In genomic region chr2:24490674-24491625, GRCh38 we compare ENCODE assay signal across 8 cellular contexts. TPM values are rescaled to one million over a fixed set of nuclear protein-coding genes. Genes with fewer than 3 reads are reported as not detected.
DNase-seq lines count a peak whose midpoint lies in the region; ATAC-seq and TF ChIP-seq lines count a peak whose summit lies in the region.

TSS of gene NCOA1 (plus strand) at chr2:24491254. CDS start at chr2:24658678, 167,424 bp downstream.

- CTCF ChIA-PET in activated CD4-positive, alpha-beta memory T cell treated with anti-CD3 and anti-CD28 coated beads, Interleukin-2, amount 10 ng/mL, durations not matched to agents 7 days and 5 days (lab: Charles Lee): interaction anchor here (1.6 kb wide), 1 partner anchor 68 kb away, joined by 4 read pairs; no protein-coding TSS in a partner anchor

- no peaks in the 10 kb centered on the region for H3K27me3 ChIP-seq in CD4-positive, CD25-positive, alpha-beta regulatory T cell (ENCODE audit: control insufficient read depth, insufficient read depth, low read length)
- no peaks in the 10 kb centered on the region for H3K27me3 ChIP-seq in duodenal mucosa (ENCODE audit: control insufficient read depth in 1 of 2, insufficient read depth in 2 of 2, low read length in 2 of 2)
- no peaks in the 10 kb centered on the region for H3K27me3 ChIP-seq in lung (ENCODE audit: control insufficient read depth, insufficient read depth)

- peak within 1 kb of the TSS; percentile 90 for H3K27ac ChIP-seq in CD4-positive, CD25-positive, alpha-beta regulatory T cell (ENCODE audit: insufficient read depth, low read length, poor library complexity, severe bottlenecking)
- H3K27ac ChIP-seq in duodenal mucosa (ENCODE audit: low read depth, low read length) (peak within 1 kb of the TSS; percentile 91), lung (ENCODE audit: low read depth in 1 of 2, low read length in 1 of 2) (peak within 1 kb of the TSS; percentile 99 to 100)

- H3K9ac ChIP-seq in duodenal mucosa (ENCODE audit: low read depth in 1 of 2, low read length in 2 of 2): peak within 1 kb of the TSS; percentile 65 to 81

- peak; percentile 83 to 86 for ATAC-seq in CD4-positive, CD25-positive, alpha-beta regulatory T cell (ENCODE audit: low read depth in 2 of 2)
- ATAC-seq in GM19397 (IDR thresholded peaks at IDR 0.05; ENCODE audit: unreplicated experiment) (peak; percentile 65), HG03571 (IDR thresholded peaks at IDR 0.05; ENCODE audit: unreplicated experiment) (peak; percentile 59), lung (ENCODE audit: insufficient read depth, low FRiP score) (peak; percentile 89)

- POLR2A ChIA-PET in activated CD4-positive, alpha-beta memory T cell treated with anti-CD3 and anti-CD28 coated beads, Interleukin-2, amount 10 ng/mL, durations not matched to agents 7 days and 5 days (lab: Charles Lee): interaction anchor here (0.7 to 2.4 kb wide), 10 partner anchors 12 to 1856 kb away, joined by 3 to 10 read pairs (median 4); partner anchors contain the start of genes ADGRF3, ATAD2B, CENPO and ITSN2

- no peaks in the 10 kb centered on the region for H3K36me3 Mint-ChIP-seq in CD4-positive, CD25-positive, alpha-beta regulatory T cell
- H3K36me3 Mint-ChIP-seq in activated CD4-positive, alpha-beta memory T cell treated with anti-CD3 and anti-CD28 coated beads, Interleukin-2, amount 10 ng/mL, durations not matched to agents 7 days and 5 days (ENCODE audit: low read depth): peaks cover 6% of the 10 kb centered on the region

- 0 to 1% methylated on average over 43 to 129 of the region's 129 CpGs for whole genome bisulfite sequencing in lung, 2 donors

- no peak for TF ChIP-seq CTCF in lung (IDR thresholded peaks at IDR 0.05; ENCODE audit: control extremely low read depth, extremely low read depth)

- no peaks in the 10 kb centered on the region for H3K27me3 Mint-ChIP-seq in CD4-positive, CD25-positive, alpha-beta regulatory T cell
- peaks cover 5% of the 10 kb centered on the region for H3K27me3 Mint-ChIP-seq in activated CD4-positive, alpha-beta memory T cell treated with anti-CD3 and anti-CD28 coated beads, Interleukin-2, amount 10 ng/mL, durations not matched to agents 7 days and 5 days

- DNase-seq in CD4-positive, CD25-positive, alpha-beta regulatory T cell: peak; percentile 86 to 91 (median 87)
- DNase-seq in NCI-H82 (lab: John Stamatoyannopoulos, UW) (peak; percentile 93), lung (ENCODE audit: low spot score) (peak; percentile 91)
- peak; percentile 91 for DNase-seq in activated CD4-positive, alpha-beta memory T cell treated with anti-CD3 and anti-CD28 coated beads, Interleukin-2, amount 10 ng/mL, durations not matched to agents 7 days and 5 days
- peak; percentile 82 to 91 (median 83) for DNase-seq in stimulated activated CD4-positive, alpha-beta T cell treated with anti-CD3 and anti-CD28 coated beads, TNF-alpha, amount 100 ng/mL, for 24 hours (ENCODE audit: low read depth in 3 of 3)

- H3K9me3 ChIP-seq in CD4-positive, CD25-positive, alpha-beta regulatory T cell (ENCODE audit: control insufficient read depth in 2 of 2, low read length in 2 of 2): no peaks in the 10 kb centered on the region
- H3K9me3 ChIP-seq in duodenal mucosa (ENCODE audit: control insufficient read depth in 1 of 2, low read length in 2 of 2): no peaks in the 10 kb centered on the region
- no peaks in the 10 kb centered on the region for H3K9me3 ChIP-seq in lung (ENCODE audit: control insufficient read depth in 2 of 2, insufficient read depth in 1 of 2, low read length in 1 of 2)

- peaks cover 39% of the 10 kb centered on the region for H3K4me1 ChIP-seq in CD4-positive, CD25-positive, alpha-beta regulatory T cell (ENCODE audit: control insufficient read depth, insufficient read depth, low read length, poor library complexity, severe bottlenecking)
- H3K4me1 ChIP-seq in duodenal mucosa (ENCODE audit: control insufficient read depth in 1 of 2, insufficient read depth in 2 of 2, low read length in 2 of 2): peaks cover 25 to 39% of the 10 kb centered on the region in 2 donors
- H3K4me1 ChIP-seq in lung (ENCODE audit: control insufficient read depth in 2 of 2, insufficient read depth in 2 of 2, low read length in 2 of 2): peaks cover 2 to 17% of the 10 kb centered on the region in 2 donors

- no peaks in the 10 kb centered on the region for H3K9me3 Mint-ChIP-seq in CD4-positive, CD25-positive, alpha-beta regulatory T cell
- H3K9me3 Mint-ChIP-seq in activated CD4-positive, alpha-beta memory T cell treated with anti-CD3 and anti-CD28 coated beads, Interleukin-2, amount 10 ng/mL, durations not matched to agents 7 days and 5 days: no peaks in the 10 kb centered on the region

- H3K4me1 Mint-ChIP-seq in CD4-positive, CD25-positive, alpha-beta regulatory T cell: peaks cover 34 to 56% (median 47%) of the 10 kb centered on the region in 4 donors
- H3K4me1 Mint-ChIP-seq in activated CD4-positive, alpha-beta memory T cell treated with anti-CD3 and anti-CD28 coated beads, Interleukin-2, amount 10 ng/mL, durations not matched to agents 7 days and 5 days: peaks cover 40% of the 10 kb centered on the region

- peak within 1 kb of the TSS; percentile 90 to 96 (median 93) for H3K4me3 Mint-ChIP-seq in CD4-positive, CD25-positive, alpha-beta regulatory T cell
- H3K4me3 Mint-ChIP-seq in activated CD4-positive, alpha-beta memory T cell treated with anti-CD3 and anti-CD28 coated beads, Interleukin-2, amount 10 ng/mL, durations not matched to agents 7 days and 5 days: peak within 1 kb of the TSS; percentile 80

- no peaks in the 10 kb centered on the region for H3K36me3 ChIP-seq in CD4-positive, CD25-positive, alpha-beta regulatory T cell (ENCODE audit: control insufficient read depth, insufficient read depth, low read length)
- no peaks in the 10 kb centered on the region for H3K36me3 ChIP-seq in duodenal mucosa (ENCODE audit: control insufficient read depth in 1 of 2, insufficient read depth in 2 of 2, low read length in 2 of 2)
- no peaks in the 10 kb centered on the region for H3K36me3 ChIP-seq in lung (ENCODE audit: control insufficient read depth in 2 of 2, insufficient read depth in 2 of 2, low read length in 2 of 2)

- H3K4me3 ChIP-seq in CD4-positive, CD25-positive, alpha-beta regulatory T cell (ENCODE audit: low read depth, low read length): peak within 1 kb of the TSS; percentile 79
- H3K4me3 ChIP-seq in duodenal mucosa (ENCODE audit: low read depth in 1 of 2, low read length in 2 of 2): peak within 1 kb of the TSS; percentile 78 to 85
- peak within 1 kb of the TSS; percentile 97 for H3K4me3 ChIP-seq in lung

- peak within 1 kb of the TSS; percentile 93 to 96 (median 95) for H3K27ac Mint-ChIP-seq in CD4-positive, CD25-positive, alpha-beta regulatory T cell
- peak within 1 kb of the TSS; percentile 75 for H3K27ac Mint-ChIP-seq in activated CD4-positive, alpha-beta memory T cell treated with anti-CD3 and anti-CD28 coated beads, Interleukin-2, amount 10 ng/mL, durations not matched to agents 7 days and 5 days

RNA-seq across cellular contexts. Expression of gene NCOA1, which starts in this region (rescaled TPM):
- total RNA-seq in CD4-positive, CD25-positive, alpha-beta regulatory T cell: 53.6 TPM
- polyA plus RNA-seq in CD4-positive, CD25-positive, alpha-beta regulatory T cell: 10 to 100 TPM in 3 of 4 donors, 1 to 10 TPM in 1; 9.0 to 20.9 (median 12.7) TPM
- total RNA-seq in activated CD4-positive, alpha-beta memory T cell treated with anti-CD3 and anti-CD28 coated beads, Interleukin-2, amount 10 ng/mL, durations not matched to agents 7 days and 5 days: 10 to 100 TPM; 15.8 to 16.6 TPM
- 100 to 1,000 TPM in 1 of 2 donors, 10 to 100 TPM in 1; 38.8 to 123 TPM for total RNA-seq in lung
- 10 to 100 TPM in 1 of 2 donors, 1 to 10 TPM in 1; 8.3 to 15.8 TPM for polyA plus RNA-seq in lung

Comparison
In these comparisons a context has a peak if more than half of its experiments do, and no peak if none do; other contexts are left out.
1. Peak in every context shown above with its lines: DNase-seq, ATAC-seq, H3K4me3 ChIP-seq and H3K27ac ChIP-seq.